Comparison of ENCODE assay signal across 8 cellular contexts in genomic region chr2:108533832-108534576, GRCh38. TPM values are rescaled to one million over a fixed set of nuclear protein-coding genes. Genes with fewer than 3 reads are reported as not detected.
A peak's percentile ranks its signal among the peaks of the same experiment; 100 is the strongest.
DNase-seq lines count a peak whose midpoint lies in the region; ATAC-seq and TF ChIP-seq lines count a peak whose summit lies in the region.

LIMS1 (plus strand) TSS chr2:108534470; CDS start chr2:108534563, 93 bp downstream.

- peak within 1 kb of the TSS; percentile 90 for H3K4me2 ChIP-seq in DOHH2 (ENCODE audit: low read length)

- H3K36me3 ChIP-seq in DOHH2 (ENCODE audit: control insufficient read depth, low read length) = peaks cover 7% of the 10 kb centered on the region; the same call in 1 of the 2 replicates

- ATAC-seq in GM21723 (IDR thresholded peaks at IDR 0.05; ENCODE audit: unreplicated experiment) = peak; percentile 90
- peak; percentile 92 for ATAC-seq in stimulated activated naive CD8-positive, alpha-beta T cell treated with anti-CD3 and anti-CD28 coated beads, Interleukin-15, Interleukin-2, amounts not matched to agents 100 U/mL and 50 U/mL, for 24 hours

- no peaks in the 10 kb centered on the region for H3K27me3 Mint-ChIP-seq in activated T-helper 2 cell treated with anti-CD3 and anti-CD28 coated beads, Interferon-gamma antibody, Interleukin-2, Interleukin-4, amounts not matched to agents 10 μg/mL and 5 μg/mL and 100 μg/mL, durations not matched to agents 14 hours and 24 hours and 36 hours (ENCODE audit: low read depth)
- no peaks in the 10 kb centered on the region for H3K27me3 Mint-ChIP-seq in nephron (ENCODE audit: low read depth)

- H3K27ac ChIP-seq in DOHH2 (ENCODE audit: low read depth, low read length) = peak within 1 kb of the TSS; percentile 52

- peaks cover 53% of the 10 kb centered on the region for H3K79me2 ChIP-seq in DOHH2 (ENCODE audit: control insufficient read depth, low read length)

- H3K9me3 ChIP-seq in DOHH2 (ENCODE audit: control insufficient read depth, insufficient read depth, low read length) = no peaks in the 10 kb centered on the region

- H4K20me1 ChIP-seq in DOHH2 (ENCODE audit: control insufficient read depth, insufficient read depth, low read depth, low read length) = peaks cover 6% of the 10 kb centered on the region; the same call in 1 of the 2 replicates

- no peaks in the 10 kb centered on the region for H3F3A ChIP-seq in DOHH2 (ENCODE audit: control insufficient read depth, insufficient read depth)

- DNase-seq in KG1 (lab: John Stamatoyannopoulos, UW) (peak; percentile 87), RPMI8226 (peak; percentile 91), fibroblast of peridontal ligament (ENCODE audit: extremely low read depth) (peak; percentile 78)
- DNase-seq in activated T-helper 2 cell treated with anti-CD3 and anti-CD28 coated beads, Interferon-gamma antibody, Interleukin-2, Interleukin-4, amounts not matched to agents 10 μg/mL and 5 μg/mL and 100 μg/mL, durations not matched to agents 14 hours and 24 hours and 36 hours (ENCODE audit: low spot score) = peak; percentile 77
- DNase-seq in stimulated activated naive CD8-positive, alpha-beta T cell treated with anti-CD3 and anti-CD28 coated beads, Interleukin-15, Interleukin-2, amounts not matched to agents 100 U/mL and 50 U/mL, for 24 hours = peak; percentile 91

- peak within 1 kb of the TSS; percentile 97 for H3K27ac Mint-ChIP-seq in activated T-helper 2 cell treated with anti-CD3 and anti-CD28 coated beads, Interferon-gamma antibody, Interleukin-2, Interleukin-4, amounts not matched to agents 10 μg/mL and 5 μg/mL and 100 μg/mL, durations not matched to agents 14 hours and 24 hours and 36 hours
- H3K27ac Mint-ChIP-seq in nephron = peak within 1 kb of the TSS; percentile 95 to 99 (median 98)

- peak; percentile 3 for TF ChIP-seq CTCF in DOHH2 (IDR thresholded peaks at IDR 0.05; ENCODE audit: low read depth, low read length, poor library complexity, severe bottlenecking)
- TF ChIP-seq CTCF in nephron (IDR thresholded peaks at IDR 0.05; ENCODE audit: unreplicated experiment in 3 of 3) = no peak

- H3K4me3 ChIP-seq in DOHH2 (ENCODE audit: low read length) = peak within 1 kb of the TSS; percentile 90

- no peaks in the 10 kb centered on the region for H3K27me3 ChIP-seq in DOHH2 (ENCODE audit: control insufficient read depth, low read length)

- H3K4me3 Mint-ChIP-seq in activated T-helper 2 cell treated with anti-CD3 and anti-CD28 coated beads, Interferon-gamma antibody, Interleukin-2, Interleukin-4, amounts not matched to agents 10 μg/mL and 5 μg/mL and 100 μg/mL, durations not matched to agents 14 hours and 24 hours and 36 hours (ENCODE audit: low read depth) = peak within 1 kb of the TSS; percentile 96
- peak within 1 kb of the TSS; percentile 94 to 98 (median 98) for H3K4me3 Mint-ChIP-seq in nephron

- H3K9me2 ChIP-seq in DOHH2 (replicated peaks; ENCODE audit: control insufficient read depth, low read length) = no peaks in the 10 kb centered on the region

- H3K4me1 ChIP-seq in DOHH2 (ENCODE audit: control insufficient read depth, low read length) = peaks cover 26% of the 10 kb centered on the region

- no peaks in the 10 kb centered on the region for H3K9me3 Mint-ChIP-seq in activated T-helper 2 cell treated with anti-CD3 and anti-CD28 coated beads, Interferon-gamma antibody, Interleukin-2, Interleukin-4, amounts not matched to agents 10 μg/mL and 5 μg/mL and 100 μg/mL, durations not matched to agents 14 hours and 24 hours and 36 hours
- H3K9me3 Mint-ChIP-seq in nephron = no peaks in the 10 kb centered on the region

- H3K4me1 Mint-ChIP-seq in activated T-helper 2 cell treated with anti-CD3 and anti-CD28 coated beads, Interferon-gamma antibody, Interleukin-2, Interleukin-4, amounts not matched to agents 10 μg/mL and 5 μg/mL and 100 μg/mL, durations not matched to agents 14 hours and 24 hours and 36 hours (ENCODE audit: low read depth) = peaks cover 52% of the 10 kb centered on the region
- H3K4me1 Mint-ChIP-seq in nephron = peaks cover 26% of the 10 kb centered on the region

- H3K36me3 Mint-ChIP-seq in activated T-helper 2 cell treated with anti-CD3 and anti-CD28 coated beads, Interferon-gamma antibody, Interleukin-2, Interleukin-4, amounts not matched to agents 10 μg/mL and 5 μg/mL and 100 μg/mL, durations not matched to agents 14 hours and 24 hours and 36 hours (ENCODE audit: low read depth) = peaks cover 8% of the 10 kb centered on the region
- no peaks in the 10 kb centered on the region for H3K36me3 Mint-ChIP-seq in nephron (ENCODE audit: low read depth)

- intact Hi-C loops in activated T-helper 2 cell treated with anti-CD3 and anti-CD28 coated beads, Interferon-gamma antibody, Interleukin-2, Interleukin-4, amounts not matched to agents 10 μg/mL and 5 μg/mL and 100 μg/mL, durations not matched to agents 14 hours and 24 hours and 36 hours (cut with micrococcal nuclease) = loop anchor here (1.0 to 5.0 kb wide), 5 partner anchors 48 to 1078 kb away; partner anchors contain the start of genes GCC2, RANBP2, SEPTIN10 and SOWAHC

RNA-seq across cellular contexts. Expression of gene LIMS1, which starts in this region (rescaled TPM):
- total RNA-seq in activated T-helper 2 cell treated with anti-CD3 and anti-CD28 coated beads, Interferon-gamma antibody, Interleukin-2, Interleukin-4, amounts not matched to agents 10 μg/mL and 5 μg/mL and 100 μg/mL, durations not matched to agents 14 hours and 24 hours and 36 hours = 48.4 and 49.1 TPM in 2 replicates

Comparison
In these comparisons a context has a peak if more than half of its experiments do, and no peak if none do; other contexts are left out.
1. Peak in every context shown above with its lines: DNase-seq, ATAC-seq, H3K4me3 ChIP-seq and H3K27ac ChIP-seq.